Comparison of ENCODE assay signal across 26 cellular contexts in genomic region chr10:46026106-46026505, GRCh38. TPM values are rescaled to one million over a fixed set of nuclear protein-coding genes. Genes with fewer than 3 reads are reported as not detected.
A peak's percentile ranks its signal among the peaks of the same experiment; 100 is the strongest.
DNase-seq lines count a peak whose midpoint lies in the region; ATAC-seq and TF ChIP-seq lines count a peak whose summit lies in the region.
"Had no signal": no experiment of that assay in that cellular context is flagged by ENCODE, and none has a peak within 500 bp of the region (broad histone marks: within the 10 kb centered on the region; RNA-seq: fewer than 3 reads in every experiment).

No MANE protein-coding gene starts in this region.

- H3K4me2 ChIP-seq in BLaER1 treated with 17β-estradiol and CSF1 and Interleukin-3, amounts not matched to agents 10 nM and 100 nM, result peak overlapping the region in 7 of 11 experiments; percentile 85 to 99 (median 93); a peak in 12 of 22 replicates
- H3K4me2 ChIP-seq in GM23248 (ENCODE audit: unreplicated experiment), result no peak overlapping the region

- DNase-seq in GM23248, result peak; percentile 35
- no peak for DNase-seq in chondrocyte (ENCODE audit: low spot score)
- DNase-seq in psoas muscle, result no peak
- no peak for DNase-seq in MCF 10A (ENCODE audit: unreplicated experiment)
- DNase-seq in NCI-H774 (lab: John Stamatoyannopoulos, UW), result no peak
- DNase-seq: activated CD4-positive, CD25-positive, alpha-beta regulatory T cell treated with anti-CD3 and anti-CD28 coated beads, Interleukin-2, amount 50 U/mL, for 72 hours; activated naive CD4-positive, alpha-beta T cell treated with anti-CD3 and anti-CD28 coated beads, Interleukin-2, amount 10 ng/mL, durations not matched to agents 7 days and 5 days; activated T-cell treated with anti-CD3 and anti-CD28 coated beads, Interleukin-2, amount 50 U/mL, for 72 hours; aorta; DMS53; KG1; NCI-H1048; NCI-H187 treated with DMSO at 0.1 percent for 48 hours; NCI-H226; NCI-H748 treated with DMSO at 0.1 percent for 48 hours; SW 1271; uterus had no signal

- H3K27ac Mint-ChIP-seq in chondrocyte (ENCODE audit: unreplicated experiment) (peak overlapping the region; percentile 8), MCF 10A (ENCODE audit: low read depth, unreplicated experiment) (no peak overlapping the region)
- H3K27ac Mint-ChIP-seq: activated naive CD4-positive, alpha-beta T cell treated with anti-CD3 and anti-CD28 coated beads, Interleukin-2, amount 10 ng/mL, durations not matched to agents 7 days and 5 days had no signal

- intact Hi-C loops in psoas muscle (cut with DNase I), result loop anchor here in 1 of 2 donors (5.0 kb wide), 1 partner anchor 49 kb away; no protein-coding TSS in a partner anchor
- intact Hi-C loops in MCF 10A (cut with micrococcal nuclease), result loop anchor here (5.0 to 10.0 kb wide), 2 partner anchors 354 to 1021 kb away; partner anchors contain the start of genes ZFAND4 and ZNF22

- no TSS peak for BruUV-seq in MCF 10A (replicated peaks; lab: Mats Ljungman, UMichigan)

- POLR2A ChIA-PET in MCF 10A (lab: Yijun Ruan, JAX), result interaction anchor here (1.2 to 1.4 kb wide), 2 partner anchors 8 kb away, joined by 4 read pairs; no protein-coding TSS in a partner anchor

- H3K9me2 ChIP-seq in GM23248 (ENCODE audit: insufficient read depth), result no peaks in the 10 kb centered on the region

- H3K36me3 Mint-ChIP-seq in chondrocyte (ENCODE audit: low read depth), result peaks cover 2% of the 10 kb centered on the region
- peaks cover 8% of the 10 kb centered on the region for H3K36me3 Mint-ChIP-seq in MCF 10A (ENCODE audit: insufficient read depth, unreplicated experiment)

- H3K27me3 Mint-ChIP-seq in chondrocyte (ENCODE audit: low read depth), result no peaks in the 10 kb centered on the region
- H3K27me3 Mint-ChIP-seq in MCF 10A (ENCODE audit: insufficient read depth, unreplicated experiment), result no peaks in the 10 kb centered on the region

- peaks cover 87% of the 10 kb centered on the region for H3K79me2 ChIP-seq in GM23248 (ENCODE audit: insufficient read depth)

- H3K27ac ChIP-seq in BLaER1 treated with 17β-estradiol and CSF1 and Interleukin-3, amounts not matched to agents 10 nM and 100 nM, result peak overlapping the region in 6 of 11 experiments; percentile 79 to 98 (median 95); a peak in 12 of 22 replicates
- H3K27ac ChIP-seq in GM23248 (peak overlapping the region; percentile 8; the same call in 1 of the 2 replicates), psoas muscle (peak overlapping the region; percentile 30)
- H3K27ac ChIP-seq: suprapubic skin, uterus had no signal

- H3K9me3 Mint-ChIP-seq in chondrocyte (ENCODE audit: low read depth), result peaks cover 3% of the 10 kb centered on the region
- H3K9me3 Mint-ChIP-seq in MCF 10A (ENCODE audit: unreplicated experiment), result no peaks in the 10 kb centered on the region
- H3K9me3 Mint-ChIP-seq: activated naive CD4-positive, alpha-beta T cell treated with anti-CD3 and anti-CD28 coated beads, Interleukin-2, amount 10 ng/mL, durations not matched to agents 7 days and 5 days; activated T-cell treated with anti-CD3 and anti-CD28 coated beads, Interleukin-2, amount 50 U/mL, for 72 hours had no signal

- H3K36me3 ChIP-seq in BLaER1 treated with 17β-estradiol and CSF1 and Interleukin-3, amounts not matched to agents 10 nM and 100 nM, result peaks cover 13 to 72% (median 64%) of the 10 kb centered on the region in 11 experiments; a peak in 20 of 22 replicates
- no peaks in the 10 kb centered on the region for H3K36me3 ChIP-seq in GM23248 (ENCODE audit: low read depth)
- H3K36me3 ChIP-seq in psoas muscle (ENCODE audit: insufficient read depth in 1 of 2, low read depth in 1 of 2), result no peaks in the 10 kb centered on the region
- H3K36me3 ChIP-seq: gastroesophageal sphincter, HAP-1, suprapubic skin, uterus had no signal

- peaks cover 17 to 91% (median 75%) of the 10 kb centered on the region in 11 experiments; a peak in 21 of 22 replicates for H4K20me1 ChIP-seq in BLaER1 treated with 17β-estradiol and CSF1 and Interleukin-3, amounts not matched to agents 10 nM and 100 nM
- H4K20me1 ChIP-seq in GM23248 (ENCODE audit: insufficient read depth), result peaks cover 11% of the 10 kb centered on the region

- peaks cover 51% of the 10 kb centered on the region for H3F3A ChIP-seq in GM23248 (ENCODE audit: insufficient read depth)

- peaks cover 36 to 88% (median 80%) of the 10 kb centered on the region in 10 experiments for H3K4me1 ChIP-seq in BLaER1 treated with 17β-estradiol and CSF1 and Interleukin-3, amounts not matched to agents 10 nM and 100 nM
- H3K4me1 ChIP-seq in GM23248 (ENCODE audit: insufficient read depth) (peaks cover 69% of the 10 kb centered on the region), psoas muscle (peaks cover 77% of the 10 kb centered on the region)

- no peak overlapping the region for H3K4me3 Mint-ChIP-seq in chondrocyte (ENCODE audit: unreplicated experiment)
- H3K4me3 Mint-ChIP-seq in MCF 10A (ENCODE audit: unreplicated experiment), result no peak overlapping the region
- H3K4me3 Mint-ChIP-seq: activated naive CD4-positive, alpha-beta T cell treated with anti-CD3 and anti-CD28 coated beads, Interleukin-2, amount 10 ng/mL, durations not matched to agents 7 days and 5 days had no signal

- H3K4me1 Mint-ChIP-seq in chondrocyte (ENCODE audit: low read depth) (peaks cover 81% of the 10 kb centered on the region), MCF 10A (ENCODE audit: insufficient read depth, unreplicated experiment) (peaks cover 41% of the 10 kb centered on the region)

- H2AFZ ChIP-seq in GM23248, result no peak overlapping the region

- ATAC-seq in psoas muscle, result no peak
- no peak for ATAC-seq in GM18907 (IDR thresholded peaks at IDR 0.05; ENCODE audit: unreplicated experiment)
- ATAC-seq: activated T-cell treated with anti-CD3 and anti-CD28 coated beads, Interleukin-2, amount 50 U/mL, for 72 hours; gastroesophageal sphincter had no signal

- H3K9me3 ChIP-seq in BLaER1 treated with 17β-estradiol and CSF1 and Interleukin-3, amounts not matched to agents 10 nM and 100 nM (replicated peaks in 1 of 11), result peaks cover 0 to 25% (median 0%) of the 10 kb centered on the region in 11 experiments; a peak in 7 of 22 replicates
- H3K9me3 ChIP-seq in GM23248 (ENCODE audit: low read depth), result no peaks in the 10 kb centered on the region
- H3K9me3 ChIP-seq in psoas muscle, result no peaks in the 10 kb centered on the region
- H3K9me3 ChIP-seq: gastroesophageal sphincter, HAP-1, suprapubic skin, uterus had no signal

- TF ChIP-seq CTCF in chondrocyte (IDR thresholded peaks at IDR 0.05) (no peak), psoas muscle (IDR thresholded peaks at IDR 0.05) (no peak), MCF 10A (IDR thresholded peaks at IDR 0.05; ENCODE audit: unreplicated experiment) (no peak)

- peak overlapping the region in 5 of 10 experiments; percentile 15 to 96 (median 83); a peak in 8 of 20 replicates for H3K4me3 ChIP-seq in BLaER1 treated with 17β-estradiol and CSF1 and Interleukin-3, amounts not matched to agents 10 nM and 100 nM
- H3K4me3 ChIP-seq in GM23248, result no peak overlapping the region
- no peak overlapping the region for H3K4me3 ChIP-seq in psoas muscle
- H3K4me3 ChIP-seq: gastroesophageal sphincter, HAP-1, suprapubic skin, uterus had no signal

- H3K27me3 ChIP-seq in BLaER1 treated with 17β-estradiol and CSF1 and Interleukin-3, amounts not matched to agents 10 nM and 100 nM, result no peaks in the 10 kb centered on the region
- H3K27me3 ChIP-seq in GM23248 (replicated peaks; ENCODE audit: insufficient read depth) (no peaks in the 10 kb centered on the region), psoas muscle (ENCODE audit: insufficient read depth in 3 of 3, low read length in 2 of 3) (no peaks in the 10 kb centered on the region)
- H3K27me3 ChIP-seq: gastroesophageal sphincter, suprapubic skin, uterus had no signal

- H3K9ac ChIP-seq in BLaER1 treated with 17β-estradiol and CSF1 and Interleukin-3, amounts not matched to agents 10 nM and 100 nM, result peak overlapping the region in 6 of 11 experiments; percentile 9 to 99 (median 98); a peak in 12 of 22 replicates
- H3K9ac ChIP-seq in GM23248, result peak overlapping the region; percentile 85; the same call in 1 of the 2 replicates

- in situ Hi-C loops in GM23248 (cut with MboI), result no loop called here

- CTCF ChIA-PET in MCF 10A (lab: Yijun Ruan, JAX), result interaction anchor here (0.6 to 4.2 kb wide), 4 partner anchors 9 to 776 kb away, joined by 3 to 43 read pairs (median 4); no protein-coding TSS in a partner anchor

RNA-seq across cellular contexts. Expression of gene NCOA4, which starts 4.3 kb away (rescaled TPM):
- total RNA-seq in GM23248 (2014; rRNA removed; shearing (Covaris generic)), result 164 and 170 TPM in 2 replicates
- polyA plus RNA-seq in GM23248 (2016; fragmentation: Nextera tagmentation; extraction: Ambion mirVana) (112 and 113 TPM in 2 replicates), psoas muscle (100 to 1,000 TPM in 1 of 3 donors, 10 to 100 TPM in 2; 63.3 to 131 (median 75.2) TPM)
- total RNA-seq in chondrocyte (89.0 to 122 TPM (median 90.2 TPM) in 3 replicates), psoas muscle (100 to 1,000 TPM; 129 to 165 (median 142) TPM), MCF 10A (2022) (73.5 and 81.6 TPM in 2 replicates)

RNA-seq across cellular contexts. Expression of gene MSMB, which starts 20.0 kb away (rescaled TPM):
- total RNA-seq in GM23248 (2014; rRNA removed; shearing (Covaris generic)), result not detected in 2 replicates
- polyA plus RNA-seq in GM23248 (2016; fragmentation: Nextera tagmentation; extraction: Ambion mirVana) (not detected in 2 replicates), psoas muscle (not detected)
- total RNA-seq in chondrocyte (not detected in 3 replicates), psoas muscle (not detected), MCF 10A (2022) (not detected in 2 replicates)
- total RNA-seq: activated CD8-positive, alpha-beta memory T cell treated with anti-CD3 and anti-CD28 coated beads for 36 hours; activated T-cell treated with anti-CD3 and anti-CD28 coated beads, Interleukin-2, amount 50 U/mL, for 72 hours; aorta; lung microvascular endothelial cell; omental fat pad; uterus had no signal
- polyA plus RNA-seq: aorta, keratinocyte had no signal

RNA-seq across cellular contexts. Expression of gene TIMM23, which starts 53.8 kb away (rescaled TPM):
- total RNA-seq in GM23248 (2014; rRNA removed; shearing (Covaris generic)), result 75.2 and 104 TPM in 2 replicates
- polyA plus RNA-seq in GM23248 (2016; fragmentation: Nextera tagmentation; extraction: Ambion mirVana), result 145 and 147 TPM in 2 replicates
- total RNA-seq in chondrocyte, result 60.2 to 68.2 TPM (median 62.4 TPM) in 3 replicates
- total RNA-seq in psoas muscle, result 100 to 1,000 TPM in 1 of 4 donors, 10 to 100 TPM in 3; 82.9 to 101 (median 90.2) TPM
- 100 to 1,000 TPM; 118 to 134 (median 122) TPM for polyA plus RNA-seq in psoas muscle
- 85.2 and 89.9 TPM in 2 replicates for total RNA-seq in MCF 10A (2022)

Comparison
In these comparisons a context has a peak if more than half of its experiments do, and no peak if none do; other contexts are left out.
1. H3K27ac ChIP-seq: peak in every context shown above with its lines; median percentile 95 in BLaER1 treated with 17β-estradiol and CSF1 and Interleukin-3, amounts not matched to agents 10 nM and 100 nM; 30 in psoas muscle; 8 in GM23248.